In genomic region chr12:1799882-1800645, GRCh38 we compare ENCODE assay signal across 29 cellular contexts. TPM values are rescaled to one million over a fixed set of nuclear protein-coding genes. Genes with fewer than 3 reads are reported as not detected.
DNase-seq lines count a peak whose midpoint lies in the region; ATAC-seq, FAIRE-seq and TF ChIP-seq lines count a peak whose summit lies in the region.
"Had no signal": no experiment of that assay in that cellular context is flagged by ENCODE, and none has a peak within 500 bp of the region (broad histone marks: within the 10 kb centered on the region; RNA-seq: fewer than 3 reads in every experiment).

No MANE protein-coding gene starts in this region.

- peaks cover 18% of the 10 kb centered on the region for H3K4me1 Mint-ChIP-seq in T-helper 17 cell

- H3K9me3 ChIP-seq in right lobe of liver (no peaks in the 10 kb centered on the region), HepG2 (ENCODE audit: low read length) (no peaks in the 10 kb centered on the region), T-helper 17 cell (ENCODE audit: control insufficient read depth, low read length, poor library complexity, severe bottlenecking) (no peaks in the 10 kb centered on the region)
- H3K9me3 ChIP-seq: thoracic aorta had no signal

- no peak for TF ChIP-seq CTCF in right lobe of liver (IDR thresholded peaks at IDR 0.05)
- no peak for TF ChIP-seq CTCF in HepG2 (CRISPR knock-in tag; IDR thresholded peaks at IDR 0.05)
- no peak for TF ChIP-seq CTCF in bronchial epithelial cell (IDR thresholded peaks at IDR 0.05; ENCODE audit: insufficient read depth, low read length, severe bottlenecking)

- no peaks in the 10 kb centered on the region for H3K79me2 ChIP-seq in HepG2 (ENCODE audit: insufficient read depth, low read length)
- H3K79me2 ChIP-seq: hepatocyte, parathyroid adenoma had no signal

- CTCF ChIA-PET in HepG2 (lab: Yijun Ruan, JAX; ENCODE audit: low intra/inter-chr PET ratio, low total read pairs): no interaction called here

- DNase-seq in right lobe of liver: peak in 2 of 3 donors; percentile 43 to 50
- DNase-seq in HepG2 (ENCODE audit: low spot score): no peak
- DNase-seq in bronchial epithelial cell (ENCODE audit: low read depth): no peak
- DNase-seq in mesenteric fat pad (ENCODE audit: low spot score): peak; percentile 69
- DNase-seq in NCI-H1694 (lab: John Stamatoyannopoulos, UW): no peak
- no peak for DNase-seq in T-helper 17 cell
- DNase-seq: DMS79 treated with DMSO at 0.1 percent for 48 hours, NCI-H1048, NCI-H2029 treated with DMSO at 0.1 percent for 48 hours, NCI-H446 treated with DMSO at 0.1 percent for 48 hours had no signal

- H3K27me3 ChIP-seq in right lobe of liver (no peaks in the 10 kb centered on the region), HepG2 (ENCODE audit: control insufficient read depth in 1 of 2, insufficient read depth in 2 of 2, low read length in 2 of 2) (no peaks in the 10 kb centered on the region), bronchial epithelial cell (ENCODE audit: control insufficient read depth, insufficient read depth, low read length) (no peaks in the 10 kb centered on the region)
- H3K27me3 ChIP-seq: hepatocyte had no signal

- no peak overlapping the region for H3K27ac Mint-ChIP-seq in T-helper 17 cell
- H3K27ac Mint-ChIP-seq: natural killer cell had no signal

- intact Hi-C loops in right lobe of liver (cut with DNase I): loop anchor here (5.0 to 10.0 kb wide), 3 partner anchors 137 to 482 kb away; no protein-coding TSS in a partner anchor
- intact Hi-C loops in HepG2 (cut with micrococcal nuclease; ENCODE audit: unreplicated experiment): loop anchor here (5.0 kb wide), 1 partner anchor 237 kb away; no protein-coding TSS in a partner anchor

- TF ChIP-seq POLR2A in right lobe of liver (IDR thresholded peaks at IDR 0.05) (no peak), HepG2 (IDR thresholded peaks at IDR 0.05; ENCODE audit: insufficient read depth in 1 of 2, low read depth in 2 of 2, low read length in 2 of 2) (no peak)

- no peak overlapping the region for H3K4me3 Mint-ChIP-seq in T-helper 17 cell
- H3K4me3 Mint-ChIP-seq: natural killer cell had no signal

- TF ChIP-seq RAD21 in HepG2 (CRISPR knock-in tag; IDR thresholded peaks at IDR 0.05): no peak

- no peak overlapping the region for H3K27ac ChIP-seq in right lobe of liver
- H3K27ac ChIP-seq in HepG2 (ENCODE audit: extremely low read length, insufficient read depth, low read length): no peak overlapping the region
- H3K27ac ChIP-seq: epithelial cell of prostate, hepatocyte, parathyroid adenoma, thoracic aorta, WERI-Rb-1 had no signal

- ATAC-seq in right lobe of liver (no peak), HepG2 (no peak), GM18873 (IDR thresholded peaks at IDR 0.05; ENCODE audit: low FRiP score, unreplicated experiment) (no peak), GM21528 (IDR thresholded peaks at IDR 0.05; ENCODE audit: low FRiP score, unreplicated experiment) (no peak), T-helper 17 cell (no peak)
- ATAC-seq: HCT116, natural killer cell, sciatic nerve had no signal

- H3K27me3 Mint-ChIP-seq in T-helper 17 cell: no peaks in the 10 kb centered on the region
- H3K27me3 Mint-ChIP-seq: CD8-positive, alpha-beta memory T cell had no signal

- H3K36me3 Mint-ChIP-seq in T-helper 17 cell (ENCODE audit: low read depth): no peaks in the 10 kb centered on the region
- H3K36me3 Mint-ChIP-seq: natural killer cell had no signal

- 55% methylated on average over 2 of the region's 16 CpGs for WGBS in right lobe of liver (ENCODE audit: insufficient coverage, low coverage, low lambda C conversion rate, missing lambda C conversion rate)
- WGBS in HepG2 (ENCODE audit: low lambda C conversion rate): 89% methylated on average over 7 of the region's 16 CpGs

- POLR2A ChIA-PET in HepG2 (lab: Yijun Ruan, JAX): interaction anchor here (1.4 kb wide), 1 partner anchor 11 kb away, joined by 4 read pairs; no protein-coding TSS in a partner anchor

- no peaks in the 10 kb centered on the region for H3K36me3 ChIP-seq in right lobe of liver
- peaks cover 0 to 3% of the 10 kb centered on the region in 2 experiments; a peak in 2 of 5 replicates for H3K36me3 ChIP-seq in HepG2 (replicated peaks in 1 of 2; ENCODE audit: control insufficient read depth in 1 of 2, insufficient read depth in 2 of 2, low read length in 2 of 2)
- H3K36me3 ChIP-seq in bronchial epithelial cell (ENCODE audit: control insufficient read depth, insufficient read depth, low read length): no peaks in the 10 kb centered on the region
- H3K36me3 ChIP-seq: thoracic aorta, WERI-Rb-1 had no signal

- TF ChIP-seq EP300 in HepG2 (IDR thresholded peaks at IDR 0.05; ENCODE audit: low read depth in 2 of 2, low read length in 2 of 2): no peak
- no peak for TF ChIP-seq EP300 in HepG2 (CRISPR knock-in tag; IDR thresholded peaks at IDR 0.05; ENCODE audit: borderline replicate concordance)

- no peak overlapping the region for H2AFZ ChIP-seq in HepG2 (ENCODE audit: low read length)
- H2AFZ ChIP-seq: hepatocyte, parathyroid adenoma had no signal

- in situ Hi-C loops in HepG2 (cut with HindIII; ENCODE audit: extremely low pct_ligation_motif_present, low pct_unique_long_range_greater_than_20kb): loop anchor here (10.0 kb wide), 1 partner anchor 235 kb away; no protein-coding TSS in a partner anchor

- H3K4me1 ChIP-seq in right lobe of liver (peaks cover 0 to 11% (median 0%) of the 10 kb centered on the region in 4 donors), HepG2 (ENCODE audit: insufficient read depth, low read length) (peaks cover 21% of the 10 kb centered on the region; the same call in 1 of the 2 replicates)

- FAIRE-seq in HepG2 (lab: Jason Lieb, UNC) (no peak), bronchial epithelial cell (lab: Jason Lieb, UNC) (peak; percentile 18)
- FAIRE-seq: islet of Langerhans had no signal

- H4K20me1 ChIP-seq in HepG2 (ENCODE audit: insufficient read depth, low read length): no peaks in the 10 kb centered on the region

- no peak overlapping the region for H3K4me3 ChIP-seq in right lobe of liver
- no peak overlapping the region for H3K4me3 ChIP-seq in HepG2 (replicated peaks in 1 of 3; ENCODE audit: insufficient read depth in 1 of 3, low read depth in 2 of 3, low read length in 3 of 3)
- no peak overlapping the region for H3K4me3 ChIP-seq in bronchial epithelial cell (ENCODE audit: low read depth, low read length)
- H3K4me3 ChIP-seq: hepatocyte, thoracic aorta had no signal

- no TSS peak for BruUV-seq in HepG2 (replicated peaks; lab: Mats Ljungman, UMichigan)

- H3K4me2 ChIP-seq in HepG2 (ENCODE audit: low read depth, low read length): no peak overlapping the region
- H3K4me2 ChIP-seq: hepatocyte had no signal

- no peak overlapping the region for H3K9ac ChIP-seq in HepG2 (ENCODE audit: insufficient read depth, low read depth, low read length)
- H3K9ac ChIP-seq: parathyroid adenoma had no signal

TF ChIP-seq in HepG2, 621 proteins besides CTCF, POLR2A, EP300 and RAD21:
- no peak for TF ChIP-seq MTA1 (CRISPR knock-in tag; IDR thresholded peaks at IDR 0.05; ENCODE audit: borderline replicate concordance)
- TF ChIP-seq TEAD2 (CRISPR knock-in tag; IDR thresholded peaks at IDR 0.05): no peak
- TF ChIP-seq ZNF34 (CRISPR knock-in tag; IDR thresholded peaks at IDR 0.05; ENCODE audit: borderline replicate concordance): no peak
- no peak for TF ChIP-seq ZNF614 (CRISPR knock-in tag; IDR thresholded peaks at IDR 0.05; ENCODE audit: borderline replicate concordance)
- no peak for TF ChIP-seq AKAP8 (CRISPR knock-in tag; IDR thresholded peaks at IDR 0.05)
- no peak for TF ChIP-seq ZNF563 (CRISPR knock-in tag; IDR thresholded peaks at IDR 0.05)
- no peak for TF ChIP-seq CREBL2 (CRISPR knock-in tag; IDR thresholded peaks at IDR 0.05; ENCODE audit: borderline replicate concordance)
- no peak for TF ChIP-seq FOSL2 (CRISPR knock-in tag; IDR thresholded peaks at IDR 0.05)

RNA-seq across cellular contexts. Expression of gene LRTM2, which starts 20.3 kb away (rescaled TPM):
- total RNA-seq in right lobe of liver (not detected), HepG2 (2016; rRNA removed; fragmentation: Illumina TruSeq; extraction: Trizol) (not detected in 2 replicates), bronchial epithelial cell (not detected in 2 replicates), mesenteric fat pad (not detected), T-helper 17 cell (not detected)
- not detected in 2 replicates for total RNA-seq in HepG2 (2016; cell fraction: cytosol; rRNA removed; fragmentation: Illumina TruSeq; extraction: Trizol; ENCODE audit: low read depth)
- total RNA-seq in HepG2 (2016; cell fraction: insoluble cytoplasmic fraction; rRNA removed; fragmentation: Illumina TruSeq; extraction: Trizol): not detected in 2 replicates
- not detected in 2 replicates for total RNA-seq in HepG2 (2016; cell fraction: membrane; rRNA removed; fragmentation: Illumina TruSeq; extraction: Trizol)
- not detected in 2 replicates for total RNA-seq in HepG2 (2016; cell fraction: nucleus; rRNA removed; fragmentation: Illumina TruSeq; extraction: Trizol)
- polyA plus RNA-seq in HepG2 (2011; rRNA removed): 0.09 and 0.17 TPM in 2 replicates
- polyA plus RNA-seq in HepG2 (2011; cell fraction: cytosol; rRNA removed): 0.09 TPM in 2 replicates
- 0.39 and 0.76 TPM in 2 replicates for polyA plus RNA-seq in HepG2 (2011; cell fraction: nucleus; rRNA removed)
- 0.16 and 0.17 TPM in 2 replicates for polyA plus RNA-seq in HepG2 (2012)
- polyA plus RNA-seq in HepG2 (2016; cell fraction: cytosol; fragmentation: Illumina TruSeq; extraction: Trizol; ENCODE audit: low read depth): not detected in 2 replicates
- polyA plus RNA-seq in HepG2 (2016; cell fraction: insoluble cytoplasmic fraction; fragmentation: Illumina TruSeq; extraction: Trizol; ENCODE audit: low read depth): not detected in 2 replicates
- polyA plus RNA-seq in HepG2 (2016; cell fraction: membrane; fragmentation: Illumina TruSeq; extraction: Trizol; ENCODE audit: low read depth): not detected in 2 replicates
- not detected in 2 replicates for polyA plus RNA-seq in HepG2 (2016; cell fraction: nucleus; fragmentation: Illumina TruSeq; extraction: Trizol; ENCODE audit: insufficient read depth, low read depth)
- polyA minus RNA-seq in HepG2 (2011; rRNA and poly(A)+ RNA removed; ENCODE audit: low replicate concordance): 0.40 TPM in 1 of 2 replicates, not detected in the other
- not detected in 2 replicates for polyA minus RNA-seq in HepG2 (2011; cell fraction: cytosol; rRNA and poly(A)+ RNA removed)
- polyA minus RNA-seq in HepG2 (2011; cell fraction: nucleus; rRNA and poly(A)+ RNA removed): not detected in 2 replicates
- total RNA-seq: activated CD8-positive, alpha-beta memory T cell treated with anti-CD3 and anti-CD28 coated beads for 36 hours; dermis microvascular lymphatic vessel endothelial cell; fibroblast of villous mesenchyme; hepatocyte; LHCN-M2; lung microvascular endothelial cell; natural killer cell; sciatic nerve; SK-MEL-5; T-helper 2 cell treated with Interferon-gamma antibody and Interleukin-4, amounts not matched to agents 100 ng/mL and 5 ng/mL, for 36 hours; thoracic aorta had no signal
- polyA plus RNA-seq: CD8-positive, alpha-beta memory T cell; hepatocyte had no signal

Comparison
In these comparisons a context has a peak if more than half of its experiments do, and no peak if none do; other contexts are left out.
1. DNase-seq: peak in right lobe of liver (2 of 3) and mesenteric fat pad (single experiment); none in HepG2 (single experiment), bronchial epithelial cell (single experiment), NCI-H1694 (single experiment) and T-helper 17 cell (0 of 3).